Comparison of ENCODE assay signal across 8 cellular contexts in the genomic region with DNA sequence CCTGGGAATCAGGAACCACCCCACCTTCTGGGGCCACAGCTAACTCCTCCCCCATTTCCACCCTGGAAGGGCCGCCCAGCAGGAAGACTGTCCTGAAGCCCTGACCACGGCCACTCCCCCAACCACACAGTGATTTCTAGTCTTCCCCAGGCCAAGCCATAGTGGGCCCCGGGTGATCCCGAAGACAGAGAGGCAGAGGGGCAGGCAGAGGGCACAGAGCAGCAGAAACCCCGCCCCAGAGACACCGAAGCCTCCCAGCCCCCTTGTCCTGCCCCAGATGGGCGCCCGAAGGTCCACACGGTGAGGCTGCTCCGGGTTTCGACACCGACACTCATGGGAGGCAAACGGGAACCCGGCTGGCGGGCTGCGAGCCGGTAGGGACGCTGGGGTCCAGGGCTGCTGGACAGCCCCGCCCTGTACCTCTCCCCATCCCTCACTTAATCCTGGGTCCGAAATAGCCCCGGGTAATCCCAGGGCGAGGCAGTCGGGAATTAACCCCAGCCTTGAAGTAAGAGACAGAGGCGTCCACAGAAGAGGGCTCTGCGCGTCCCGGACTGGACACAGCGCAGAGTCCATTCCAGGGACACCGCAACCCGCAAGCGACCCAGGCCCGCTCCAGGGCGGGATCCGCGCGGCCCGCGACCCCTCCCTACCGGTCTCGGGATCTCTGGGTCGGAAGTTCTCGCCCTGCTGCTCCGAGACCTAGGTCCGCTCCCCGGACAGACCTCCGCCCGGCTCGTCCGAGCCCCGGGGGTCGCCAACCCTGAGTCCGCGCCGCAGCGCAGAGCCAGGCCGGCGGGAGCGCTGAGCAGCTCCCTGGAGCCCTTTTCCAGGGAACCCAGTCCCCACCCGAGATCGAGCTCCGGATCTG.
DNase-seq lines count a peak whose midpoint lies in the region; ATAC-seq, FAIRE-seq and TF ChIP-seq lines count a peak whose summit lies in the region.

No MANE protein-coding gene starts in this region.

- DNase-seq in activated naive CD4-positive, alpha-beta T cell treated with anti-CD3 and anti-CD28 coated beads for 36 hours = no peak
- no peak for DNase-seq in activated naive CD4-positive, alpha-beta T cell (lab: John Stamatoyannopoulos, UW)
- DNase-seq in colonic mucosa (peak; percentile 36), mesenchymal stem cell (peak; percentile 12), upper lobe of left lung (peak in 1 of 2 donors; percentile 78), NCI-H2171 (lab: John Stamatoyannopoulos, UW) (no peak), RCC 7860 (ENCODE audit: low spot score) (no peak)

- no peak for TF ChIP-seq EP300 in upper lobe of left lung (IDR thresholded peaks at IDR 0.05)

- H2BK12ac ChIP-seq in mesenchymal stem cell (ENCODE audit: low read length in 2 of 2) = no peak overlapping the region

- no peak overlapping the region for H3K27ac Mint-ChIP-seq in activated naive CD4-positive, alpha-beta T cell treated with anti-CD3 and anti-CD28 coated beads for 36 hours

- peak overlapping the region; percentile 33 for H3K4me3 ChIP-seq in colonic mucosa
- peak overlapping the region in 1 of 2 experiments; percentile 22 for H3K4me3 ChIP-seq in mesenchymal stem cell (ENCODE audit: insufficient read depth in 1 of 2, low read depth in 1 of 2, low read length in 2 of 2)
- H3K4me3 ChIP-seq in upper lobe of left lung = peak overlapping the region; percentile 1 to 51 (median 48)

- H3K9me3 Mint-ChIP-seq in activated naive CD4-positive, alpha-beta T cell treated with anti-CD3 and anti-CD28 coated beads for 36 hours = peaks cover 10% of the 10 kb centered on the region

- peak overlapping the region; percentile 19 for H2BK15ac ChIP-seq in mesenchymal stem cell (ENCODE audit: low read depth, poor library complexity, severe bottlenecking)

- peak overlapping the region; percentile 44 for H3K4me2 ChIP-seq in mesenchymal stem cell (ENCODE audit: low read length, poor library complexity, severe bottlenecking)

- H3K27ac ChIP-seq in colonic mucosa (no peak overlapping the region), mesenchymal stem cell (ENCODE audit: low read length, poor library complexity, severe bottlenecking) (no peak overlapping the region), upper lobe of left lung (peak overlapping the region; percentile 38 to 75 (median 72))

- H3K4me1 ChIP-seq in colonic mucosa (no peaks in the 10 kb centered on the region), mesenchymal stem cell (ENCODE audit: control insufficient read depth, insufficient read depth, low read depth, low read length) (peaks cover 12% of the 10 kb centered on the region), upper lobe of left lung (peaks cover 7 to 25% (median 15%) of the 10 kb centered on the region in 4 donors)

- no peak overlapping the region for H3K18ac ChIP-seq in mesenchymal stem cell (ENCODE audit: low read depth in 1 of 2, low read length in 2 of 2)

- no peak overlapping the region for H2BK120ac ChIP-seq in mesenchymal stem cell (ENCODE audit: low read depth, low read length)

- peaks cover 40% of the 10 kb centered on the region for H3K27me3 Mint-ChIP-seq in activated naive CD4-positive, alpha-beta T cell treated with anti-CD3 and anti-CD28 coated beads for 36 hours (ENCODE audit: low read depth)

- H3K14ac ChIP-seq in mesenchymal stem cell (ENCODE audit: low read length in 2 of 2) = no peak overlapping the region

- H3K4ac ChIP-seq in mesenchymal stem cell (ENCODE audit: low read depth in 1 of 2, low read length in 2 of 2) = no peak overlapping the region

- peak overlapping the region in 1 of 2 experiments; percentile 46 for H3K23ac ChIP-seq in mesenchymal stem cell (ENCODE audit: low read length in 2 of 2)

- H3K9ac ChIP-seq in colonic mucosa (ENCODE audit: low read depth in 2 of 2, low read length in 2 of 2) = peak overlapping the region; percentile 34 to 60
- H3K9ac ChIP-seq in mesenchymal stem cell (ENCODE audit: low read length) = no peak overlapping the region

- H2BK5ac ChIP-seq in mesenchymal stem cell (ENCODE audit: low read depth, low read length, poor library complexity, severe bottlenecking) = no peak overlapping the region

- TF ChIP-seq CTCF in colonic mucosa (IDR thresholded peaks at IDR 0.05) (no peak), upper lobe of left lung (IDR thresholded peaks at IDR 0.05) (no peak)

- no peak for TF ChIP-seq POLR2A in upper lobe of left lung (IDR thresholded peaks at IDR 0.05)

- H3K79me1 ChIP-seq in mesenchymal stem cell (replicated peaks; ENCODE audit: low read length, poor library complexity, severe bottlenecking) = no peaks in the 10 kb centered on the region

- no peak overlapping the region for H2AK5ac ChIP-seq in mesenchymal stem cell (ENCODE audit: low read length, severe bottlenecking)

- H2AFZ ChIP-seq in mesenchymal stem cell (ENCODE audit: low read depth, low read length) = peak overlapping the region; percentile 5

- peaks cover 10% of the 10 kb centered on the region for H3K36me3 Mint-ChIP-seq in activated naive CD4-positive, alpha-beta T cell treated with anti-CD3 and anti-CD28 coated beads for 36 hours (ENCODE audit: low read depth)

- H3K36me3 ChIP-seq in colonic mucosa = no peaks in the 10 kb centered on the region
- no peaks in the 10 kb centered on the region for H3K36me3 ChIP-seq in mesenchymal stem cell (ENCODE audit: control insufficient read depth in 1 of 2, insufficient read depth in 2 of 2, low read depth in 1 of 2, low read length in 2 of 2)
- H3K36me3 ChIP-seq in upper lobe of left lung = no peaks in the 10 kb centered on the region

- no peak for FAIRE-seq in RCC 7860 (lab: Jason Lieb, UNC)

- H3K9me3 ChIP-seq in colonic mucosa = no peaks in the 10 kb centered on the region
- peaks cover 28% of the 10 kb centered on the region for H3K9me3 ChIP-seq in mesenchymal stem cell (ENCODE audit: control insufficient read depth, low read length)
- H3K9me3 ChIP-seq in upper lobe of left lung = peaks cover 5 to 13% (median 10%) of the 10 kb centered on the region in 4 donors

- ATAC-seq in upper lobe of left lung (ENCODE audit: low FRiP score in 2 of 2) (peak; percentile 16 to 60), GM19328 (IDR thresholded peaks at IDR 0.05; ENCODE audit: unreplicated experiment) (no peak)

- intact Hi-C loops in activated naive CD4-positive, alpha-beta T cell treated with anti-CD3 and anti-CD28 coated beads for 36 hours (cut with micrococcal nuclease) = no loop called here
- intact Hi-C loops in colonic mucosa (cut with DNase I) = no loop called here

- H3K27me3 ChIP-seq in colonic mucosa (peaks cover 39% of the 10 kb centered on the region), mesenchymal stem cell (ENCODE audit: control insufficient read depth in 1 of 2, insufficient read depth in 1 of 2, low read length in 2 of 2) (peaks cover 72 to 84% of the 10 kb centered on the region in 2 experiments), upper lobe of left lung (peaks cover 0 to 27% (median 13%) of the 10 kb centered on the region in 4 donors)

- peak overlapping the region; percentile 39 for H3K4me3 Mint-ChIP-seq in activated naive CD4-positive, alpha-beta T cell treated with anti-CD3 and anti-CD28 coated beads for 36 hours

- H3K4me1 Mint-ChIP-seq in activated naive CD4-positive, alpha-beta T cell treated with anti-CD3 and anti-CD28 coated beads for 36 hours (ENCODE audit: low read depth) = peaks cover 4% of the 10 kb centered on the region

- 2% methylated on average over 57 of the region's 61 CpGs for WGBS in mesenchymal stem cell
- WGBS in upper lobe of left lung, 2 donors = 3 to 8% methylated on average over 15 to 28 of the region's 61 CpGs

- no peak overlapping the region for H4K8ac ChIP-seq in mesenchymal stem cell (ENCODE audit: low read length)

- CTCF ChIA-PET in activated naive CD4-positive, alpha-beta T cell treated with anti-CD3 and anti-CD28 coated beads for 36 hours (lab: Charles Lee) = interaction anchor here (1.8 to 2.2 kb wide), 3 partner anchors 170 to 191 kb away, joined by 6 to 10 read pairs (median 8); no protein-coding TSS in a partner anchor

- H4K91ac ChIP-seq in mesenchymal stem cell (ENCODE audit: low read length) = no peak overlapping the region

Comparison
In these comparisons a context has a peak if more than half of its experiments do, and no peak if none do; other contexts are left out.
1. DNase-seq: peak in colonic mucosa (single experiment) and mesenchymal stem cell (single experiment); none in activated naive CD4-positive, alpha-beta T cell treated with anti-CD3 and anti-CD28 coated beads for 36 hours (single experiment), activated naive CD4-positive, alpha-beta T cell (0 of 4), NCI-H2171 (single experiment) and RCC 7860 (single experiment).
2. H3K27ac ChIP-seq: peak in upper lobe of left lung (4 of 4); none in colonic mucosa (single experiment) and mesenchymal stem cell (single experiment).